ENCODE assay signal across 10 cellular contexts in the genomic region with DNA sequence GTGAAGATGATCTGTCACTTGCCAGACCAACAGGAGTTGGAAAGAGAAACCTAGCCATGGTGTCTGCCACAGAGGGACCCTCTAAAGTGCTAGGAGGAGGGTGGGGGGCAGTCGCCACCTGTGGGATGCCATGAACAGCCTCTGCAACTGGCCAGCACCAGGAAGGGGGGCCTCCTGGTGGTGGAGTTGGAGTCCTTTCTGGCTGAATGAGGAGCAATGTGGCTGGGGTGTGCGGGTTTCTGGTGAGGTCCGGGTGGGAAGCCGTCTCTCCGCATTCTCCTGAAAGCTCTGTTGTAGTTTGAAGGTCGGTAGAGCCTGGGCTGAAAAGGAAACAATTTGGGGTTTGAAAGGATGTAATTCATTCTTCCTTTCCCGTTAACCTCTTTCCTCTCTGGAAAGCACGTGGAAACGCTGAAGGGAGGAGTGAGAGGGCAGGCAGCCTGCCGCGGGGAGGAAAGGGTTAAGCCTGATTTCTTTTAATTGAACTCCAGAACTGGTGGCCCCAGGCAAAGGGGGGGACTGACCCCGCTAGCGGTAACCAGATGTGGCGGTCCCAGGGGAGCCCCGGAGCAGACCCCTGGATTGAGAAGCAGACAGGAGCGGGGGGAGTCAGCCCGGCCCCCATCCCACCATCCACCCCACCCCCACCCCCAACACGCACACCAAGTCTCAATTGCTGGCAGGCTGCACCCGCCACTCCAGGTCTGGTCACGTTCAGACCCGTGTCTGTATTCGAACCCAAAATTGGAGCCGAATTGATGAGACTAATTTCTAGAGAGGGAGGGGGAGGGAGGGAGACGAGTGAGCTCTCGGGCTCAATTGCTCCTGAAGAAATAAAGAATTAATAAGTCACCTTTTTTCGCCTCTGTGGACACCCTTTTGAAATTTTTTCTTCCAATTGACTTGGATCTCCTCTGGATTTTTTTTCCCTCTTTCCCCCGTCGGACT. TPM values are rescaled to one million over a fixed set of nuclear protein-coding genes. Genes with fewer than 3 reads are reported as not detected.
DNase-seq lines count a peak whose midpoint lies in the region; ATAC-seq and TF ChIP-seq lines count a peak whose summit lies in the region.
"Had no signal": no experiment of that assay in that cellular context is flagged by ENCODE, and none has a peak within 500 bp of the region (broad histone marks: within the 10 kb centered on the region; RNA-seq: fewer than 3 reads in every experiment).

No MANE protein-coding gene starts in this region.

- peak overlapping the region; percentile 91 for H3K4me3 Mint-ChIP-seq in CD4-positive, alpha-beta T cell
- H3K4me3 Mint-ChIP-seq in nephron = peak overlapping the region; percentile 81 to 87 (median 85)

- no peak for ATAC-seq in CD4-positive, alpha-beta T cell (ENCODE audit: poor library complexity)
- no peak for ATAC-seq in GM21619 (IDR thresholded peaks at IDR 0.05; ENCODE audit: unreplicated experiment)
- no peak for ATAC-seq in sciatic nerve

- no peaks in the 10 kb centered on the region for H3K9me3 ChIP-seq in CD4-positive, alpha-beta T cell (ENCODE audit: control insufficient read depth, low read length)
- H3K9me3 ChIP-seq in ectodermal cell (ENCODE audit: control insufficient read depth, low read length) = no peaks in the 10 kb centered on the region

- intact Hi-C loops in CD4-positive, alpha-beta T cell (cut with DNase I, micrococcal nuclease) = no loop called here
- intact Hi-C loops in sciatic nerve (cut with DNase I) = no loop called here

- H3K27ac Mint-ChIP-seq in CD4-positive, alpha-beta T cell = peak overlapping the region; percentile 98
- peak overlapping the region; percentile 71 to 93 (median 88) for H3K27ac Mint-ChIP-seq in nephron

- H3K4me1 Mint-ChIP-seq in CD4-positive, alpha-beta T cell (ENCODE audit: low read depth) = peaks cover 61% of the 10 kb centered on the region
- peaks cover 58% of the 10 kb centered on the region for H3K4me1 Mint-ChIP-seq in nephron

- peak overlapping the region; percentile 71; the same call in 1 of the 2 replicates for H2AFZ ChIP-seq in KMS-11 (ENCODE audit: low read depth)

- peaks cover 31% of the 10 kb centered on the region for H3K27me3 Mint-ChIP-seq in CD4-positive, alpha-beta T cell
- peaks cover 97% of the 10 kb centered on the region for H3K27me3 Mint-ChIP-seq in nephron (ENCODE audit: low read depth)

- peaks cover 17% of the 10 kb centered on the region for H3K4me1 ChIP-seq in KMS-11 (ENCODE audit: low read depth, poor library complexity, severe bottlenecking)
- peaks cover 35% of the 10 kb centered on the region for H3K4me1 ChIP-seq in ectodermal cell (ENCODE audit: control insufficient read depth, insufficient read depth, low read length)

- H3K27ac ChIP-seq in CD4-positive, alpha-beta T cell (ENCODE audit: low read depth, low read length) = no peak overlapping the region
- H3K27ac ChIP-seq in KMS-11 (no peak overlapping the region), ectodermal cell (ENCODE audit: insufficient read depth, low read depth, low read length, poor library complexity, severe bottlenecking) (no peak overlapping the region)

- TF ChIP-seq CTCF in CD4-positive, alpha-beta T cell (IDR thresholded peaks at IDR 0.05) = no peak
- TF ChIP-seq CTCF in KMS-11 (conservative IDR thresholded peaks at IDR 0.05; ENCODE audit: low read depth, low read length) = no peak
- peak in 1 of 3 experiments; percentile 13 for TF ChIP-seq CTCF in nephron (IDR thresholded peaks at IDR 0.05; ENCODE audit: unreplicated experiment in 3 of 3)

- H4K20me1 ChIP-seq in KMS-11 (ENCODE audit: insufficient read depth) = no peaks in the 10 kb centered on the region

- no peak for DNase-seq in CD4-positive, alpha-beta T cell
- no peak for DNase-seq in AG20443 (ENCODE audit: low spot score)
- no peak for DNase-seq in stimulated activated naive CD4-positive, alpha-beta T cell treated with Interleukin-2 at 50 U/mL for 16 hours (lab: John Stamatoyannopoulos, UW)
- no peak for DNase-seq in sciatic nerve (ENCODE audit: low spot score)
- DNase-seq: cortex of kidney had no signal

- WGBS in ectodermal cell, 2 experiments = 1 to 2% methylated on average over 25 to 27 of the region's 28 CpGs

- CTCF ChIA-PET in CD4-positive, alpha-beta T cell (lab: Charles Lee) = interaction anchor here (1.6 kb wide), 1 partner anchor 60 kb away, joined by 4 read pairs; no protein-coding TSS in a partner anchor

- H3K4me3 ChIP-seq in KMS-11 (IDR thresholded peaks at IDR 0.05; ENCODE audit: insufficient read depth, low read depth, low read length) = no peak overlapping the region
- peak overlapping the region; percentile 16 for H3K4me3 ChIP-seq in ectodermal cell (ENCODE audit: insufficient read depth, low read depth, low read length)

- POLR2A ChIA-PET in CD4-positive, alpha-beta T cell (lab: Charles Lee) = interaction anchor here (0.7 to 1.4 kb wide), 5 partner anchors 23 to 139 kb away, joined by 3 to 4 read pairs (median 3); no protein-coding TSS in a partner anchor

- H3K79me2 ChIP-seq in KMS-11 (ENCODE audit: insufficient read depth, low read depth) = peaks cover 17% of the 10 kb centered on the region; the same call in 1 of the 2 replicates

- H3K9ac ChIP-seq in KMS-11 = peak overlapping the region; percentile 64; the same call in 1 of the 2 replicates

- peak overlapping the region; percentile 71 for H3K4me2 ChIP-seq in KMS-11

- H3K27me3 ChIP-seq in CD4-positive, alpha-beta T cell (ENCODE audit: control insufficient read depth, insufficient read depth, low read length) = peaks cover 13% of the 10 kb centered on the region
- 0 out of 2 replicates have a peak, but pooled peaks cover 3% of the 10 kb centered on the region for H3K27me3 ChIP-seq in KMS-11 (ENCODE audit: insufficient read depth, low read depth)
- H3K27me3 ChIP-seq in ectodermal cell (ENCODE audit: control insufficient read depth, insufficient read depth, low read length, poor library complexity, severe bottlenecking) = peaks cover 100% of the 10 kb centered on the region

- peaks cover 41% of the 10 kb centered on the region for H3K36me3 Mint-ChIP-seq in CD4-positive, alpha-beta T cell (ENCODE audit: low read depth)
- H3K36me3 Mint-ChIP-seq in nephron (ENCODE audit: low read depth) = peaks cover 4% of the 10 kb centered on the region

- no peaks in the 10 kb centered on the region for H3K36me3 ChIP-seq in KMS-11 (ENCODE audit: insufficient read depth)
- H3K36me3 ChIP-seq in ectodermal cell (ENCODE audit: control insufficient read depth, insufficient read depth, low read length) = no peaks in the 10 kb centered on the region

- no peaks in the 10 kb centered on the region for H3K9me3 Mint-ChIP-seq in CD4-positive, alpha-beta T cell
- no peaks in the 10 kb centered on the region for H3K9me3 Mint-ChIP-seq in nephron

RNA-seq across cellular contexts. Expression of a gene that starts 1.8 kb away (rescaled TPM):
- 10 to 100 TPM; 56.6 to 60.4 TPM for total RNA-seq in CD4-positive, alpha-beta T cell
- polyA plus RNA-seq in ectodermal cell (2013, experiment 1 of 4) = 1.0 TPM
- polyA plus RNA-seq in ectodermal cell (2013, experiment 2 of 4) = 0.30 TPM
- polyA plus RNA-seq in ectodermal cell (2013, experiment 3 of 4) = 1.0 TPM
- 0.65 TPM for polyA plus RNA-seq in ectodermal cell (2013, experiment 4 of 4)
- 46.4 TPM for total RNA-seq in sciatic nerve
- total RNA-seq: NCI-H460 had no signal
